In the genomic region with DNA sequence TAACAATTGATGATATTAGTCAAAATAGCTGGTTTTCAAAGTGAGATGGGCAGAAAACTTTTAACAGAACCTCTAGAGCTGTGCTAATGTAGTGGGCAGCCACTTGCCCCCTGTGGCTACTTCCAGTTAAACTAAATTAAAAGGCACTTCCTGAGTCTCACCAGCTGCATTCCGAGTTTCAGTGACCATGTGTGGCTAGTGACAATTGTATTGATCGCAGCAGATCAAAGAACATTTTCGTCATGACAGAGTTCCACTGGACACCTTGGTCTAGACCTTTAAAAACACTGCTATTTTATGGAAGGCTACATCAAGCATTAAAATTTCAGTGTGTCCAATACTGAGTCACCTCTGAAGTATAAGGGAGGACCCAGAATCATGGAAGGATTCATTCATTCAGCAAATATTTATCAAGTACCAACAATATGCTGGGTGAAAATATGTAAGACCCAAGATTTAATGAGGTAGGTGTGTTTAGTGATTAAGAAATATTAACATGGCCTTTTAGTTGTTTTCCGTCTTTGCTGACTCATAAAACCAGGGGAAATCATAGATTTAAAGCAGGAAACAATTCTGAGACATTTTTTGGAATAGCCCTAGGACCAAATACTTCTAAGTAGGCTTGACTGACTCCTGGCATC, we compare ENCODE assay signal across 1 cellular context.
A peak's percentile ranks its signal among the peaks of the same experiment; 100 is the strongest.
TF ChIP-seq lines count a peak whose summit lies in the region.

No MANE protein-coding gene starts in this region.

TF ChIP-seq in HepG2, 621 proteins besides CTCF, POLR2A, EP300 and RAD21 (continued from another document and continues in another):
- TF ChIP-seq CREB1 (IDR thresholded peaks at IDR 0.05) (peak; percentile 57; the same call in 1 of the 2 replicates), CREB1 (CRISPR knock-in tag; IDR thresholded peaks at IDR 0.05) (peak; percentile 79), SMYD3 (CRISPR knock-in tag; IDR thresholded peaks at IDR 0.05) (no peak), DMAP1 (CRISPR knock-in tag; IDR thresholded peaks at IDR 0.05) (0 out of 2 replicates have a peak, but pooled peaks have one; percentile 20), ZNF713 (CRISPR knock-in tag; IDR thresholded peaks at IDR 0.05) (no peak), ZNF782 (CRISPR knock-in tag; IDR thresholded peaks at IDR 0.05; ENCODE audit: borderline replicate concordance) (no peak), REL (CRISPR knock-in tag; conservative IDR thresholded peaks at IDR 0.05) (no peak), MTA3 (CRISPR knock-in tag; IDR thresholded peaks at IDR 0.05) (no peak), ZNF264 (CRISPR knock-in tag; IDR thresholded peaks at IDR 0.05) (peak; percentile 52; the same call in 1 of the 2 replicates), ZNF761 (CRISPR knock-in tag; conservative IDR thresholded peaks at IDR 0.05) (no peak), ZNF431 (CRISPR knock-in tag; IDR thresholded peaks at IDR 0.05; ENCODE audit: borderline replicate concordance, low read depth) (no peak), ZNF563 (CRISPR knock-in tag; IDR thresholded peaks at IDR 0.05) (no peak), PLRG1 (conservative IDR thresholded peaks at IDR 0.05) (no peak), ZNF670 (CRISPR knock-in tag; IDR thresholded peaks at IDR 0.05; ENCODE audit: borderline replicate concordance) (no peak), ZNF703 (CRISPR knock-in tag; IDR thresholded peaks at IDR 0.05; ENCODE audit: borderline replicate concordance) (no peak), ZNF382 (CRISPR knock-in tag; IDR thresholded peaks at IDR 0.05; ENCODE audit: borderline replicate concordance) (no peak), KMT2A (CRISPR knock-in tag; IDR thresholded peaks at IDR 0.05) (no peak), THAP11 (CRISPR knock-in tag; IDR thresholded peaks at IDR 0.05) (no peak), HMGA1 (CRISPR knock-in tag; conservative IDR thresholded peaks at IDR 0.05) (no peak), ATAD3A (CRISPR knock-in tag; IDR thresholded peaks at IDR 0.05) (no peak), ZNF550 (CRISPR knock-in tag; IDR thresholded peaks at IDR 0.05; ENCODE audit: borderline replicate concordance) (no peak), KLF6 (CRISPR knock-in tag; IDR thresholded peaks at IDR 0.05) (peak; percentile 26; the same call in 1 of the 2 replicates), ZNF484 (CRISPR knock-in tag; IDR thresholded peaks at IDR 0.05; ENCODE audit: borderline replicate concordance, low read depth) (no peak), MBNL3 (CRISPR knock-in tag; conservative IDR thresholded peaks at IDR 0.05) (no peak), PCBP1 (IDR thresholded peaks at IDR 0.05; ENCODE audit: borderline replicate concordance, low read depth, low read length) (no peak), ZNF83 (CRISPR knock-in tag; IDR thresholded peaks at IDR 0.05; ENCODE audit: borderline replicate concordance) (no peak), NAIF1 (CRISPR knock-in tag; IDR thresholded peaks at IDR 0.05; ENCODE audit: borderline replicate concordance) (no peak), IKZF1 (IDR thresholded peaks at IDR 0.05) (no peak), ZFP41 (CRISPR knock-in tag; IDR thresholded peaks at IDR 0.05; ENCODE audit: borderline replicate concordance) (no peak), ZC3H13 (CRISPR knock-in tag; IDR thresholded peaks at IDR 0.05) (no peak), ZNF326 (CRISPR knock-in tag; IDR thresholded peaks at IDR 0.05; ENCODE audit: borderline replicate concordance) (no peak), NFIB (CRISPR knock-in tag; IDR thresholded peaks at IDR 0.05; ENCODE audit: borderline replicate concordance) (no peak), ZNF317 (CRISPR knock-in tag; IDR thresholded peaks at IDR 0.05) (peak; percentile 61; the same call in 1 of the 2 replicates), ZNF558 (CRISPR knock-in tag; IDR thresholded peaks at IDR 0.05; ENCODE audit: borderline replicate concordance) (no peak), HDAC1 (CRISPR knock-in tag; IDR thresholded peaks at IDR 0.05) (peak; percentile 31; the same call in 1 of the 2 replicates), ZNF883 (CRISPR knock-in tag; IDR thresholded peaks at IDR 0.05; ENCODE audit: not compliant biosample characterization) (no peak), HMG20A (CRISPR knock-in tag; IDR thresholded peaks at IDR 0.05; ENCODE audit: borderline replicate concordance) (peak; percentile 72; the same call in 1 of the 2 replicates), YEATS2 (CRISPR knock-in tag; IDR thresholded peaks at IDR 0.05; ENCODE audit: borderline replicate concordance) (no peak), ZNF777 (CRISPR knock-in tag; IDR thresholded peaks at IDR 0.05) (no peak), NR3C1 (CRISPR knock-in tag; IDR thresholded peaks at IDR 0.05) (no peak), RFX3 (CRISPR knock-in tag; IDR thresholded peaks at IDR 0.05) (no peak), PHF5A (CRISPR knock-in tag; IDR thresholded peaks at IDR 0.05; ENCODE audit: low read depth, unreplicated experiment) (peak; percentile 26), ZNF709 (CRISPR knock-in tag; IDR thresholded peaks at IDR 0.05) (no peak), MED1 (CRISPR knock-in tag; IDR thresholded peaks at IDR 0.05) (peak; percentile 87), STAT5B (CRISPR knock-in tag; IDR thresholded peaks at IDR 0.05) (0 out of 2 replicates have a peak, but pooled peaks have one; percentile 22), KLF16 (CRISPR knock-in tag; IDR thresholded peaks at IDR 0.05) (peak in 1 of 2 experiments; percentile 50; a peak in 1 of 4 replicates), KDM5B (CRISPR knock-in tag; IDR thresholded peaks at IDR 0.05; ENCODE audit: borderline replicate concordance) (no peak), ZBTB1 (CRISPR knock-in tag; IDR thresholded peaks at IDR 0.05; ENCODE audit: borderline replicate concordance) (no peak), ZNF570 (CRISPR knock-in tag; IDR thresholded peaks at IDR 0.05; ENCODE audit: borderline replicate concordance) (no peak), RFXAP (CRISPR knock-in tag; IDR thresholded peaks at IDR 0.05; ENCODE audit: borderline replicate concordance) (no peak)
- TF ChIP-seq, protein P1, sequence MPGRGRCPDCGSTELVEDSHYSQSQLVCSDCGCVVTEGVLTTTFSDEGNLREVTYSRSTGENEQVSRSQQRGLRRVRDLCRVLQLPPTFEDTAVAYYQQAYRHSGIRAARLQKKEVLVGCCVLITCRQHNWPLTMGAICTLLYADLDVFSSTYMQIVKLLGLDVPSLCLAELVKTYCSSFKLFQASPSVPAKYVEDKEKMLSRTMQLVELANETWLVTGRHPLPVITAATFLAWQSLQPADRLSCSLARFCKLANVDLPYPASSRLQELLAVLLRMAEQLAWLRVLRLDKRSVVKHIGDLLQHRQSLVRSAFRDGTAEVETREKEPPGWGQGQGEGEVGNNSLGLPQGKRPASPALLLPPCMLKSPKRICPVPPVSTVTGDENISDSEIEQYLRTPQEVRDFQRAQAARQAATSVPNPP (CRISPR knock-in tag; IDR thresholded peaks at IDR 0.05), result no peak
- TF ChIP-seq, protein P2, sequence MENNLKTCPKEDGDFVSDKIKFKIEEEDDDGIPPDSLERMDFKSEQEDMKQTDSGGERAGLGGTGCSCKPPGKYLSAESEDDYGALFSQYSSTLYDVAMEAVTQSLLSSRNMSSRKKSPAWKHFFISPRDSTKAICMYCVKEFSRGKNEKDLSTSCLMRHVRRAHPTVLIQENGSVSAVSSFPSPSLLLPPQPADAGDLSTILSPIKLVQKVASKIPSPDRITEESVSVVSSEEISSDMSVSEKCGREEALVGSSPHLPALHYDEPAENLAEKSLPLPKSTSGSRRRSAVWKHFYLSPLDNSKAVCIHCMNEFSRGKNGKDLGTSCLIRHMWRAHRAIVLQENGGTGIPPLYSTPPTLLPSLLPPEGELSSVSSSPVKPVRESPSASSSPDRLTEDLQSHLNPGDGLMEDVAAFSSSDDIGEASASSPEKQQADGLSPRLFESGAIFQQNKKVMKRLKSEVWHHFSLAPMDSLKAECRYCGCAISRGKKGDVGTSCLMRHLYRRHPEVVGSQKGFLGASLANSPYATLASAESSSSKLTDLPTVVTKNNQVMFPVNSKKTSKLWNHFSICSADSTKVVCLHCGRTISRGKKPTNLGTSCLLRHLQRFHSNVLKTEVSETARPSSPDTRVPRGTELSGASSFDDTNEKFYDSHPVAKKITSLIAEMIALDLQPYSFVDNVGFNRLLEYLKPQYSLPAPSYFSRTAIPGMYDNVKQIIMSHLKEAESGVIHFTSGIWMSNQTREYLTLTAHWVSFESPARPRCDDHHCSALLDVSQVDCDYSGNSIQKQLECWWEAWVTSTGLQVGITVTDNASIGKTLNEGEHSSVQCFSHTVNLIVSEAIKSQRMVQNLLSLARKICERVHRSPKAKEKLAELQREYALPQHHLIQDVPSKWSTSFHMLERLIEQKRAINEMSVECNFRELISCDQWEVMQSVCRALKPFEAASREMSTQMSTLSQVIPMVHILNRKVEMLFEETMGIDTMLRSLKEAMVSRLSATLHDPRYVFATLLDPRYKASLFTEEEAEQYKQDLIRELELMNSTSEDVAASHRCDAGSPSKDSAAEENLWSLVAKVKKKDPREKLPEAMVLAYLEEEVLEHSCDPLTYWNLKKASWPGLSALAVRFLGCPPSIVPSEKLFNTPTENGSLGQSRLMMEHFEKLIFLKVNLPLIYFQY (CRISPR knock-in tag; IDR thresholded peaks at IDR 0.05; ENCODE audit: borderline replicate concordance), result no peak
- TF ChIP-seq, protein P3, sequence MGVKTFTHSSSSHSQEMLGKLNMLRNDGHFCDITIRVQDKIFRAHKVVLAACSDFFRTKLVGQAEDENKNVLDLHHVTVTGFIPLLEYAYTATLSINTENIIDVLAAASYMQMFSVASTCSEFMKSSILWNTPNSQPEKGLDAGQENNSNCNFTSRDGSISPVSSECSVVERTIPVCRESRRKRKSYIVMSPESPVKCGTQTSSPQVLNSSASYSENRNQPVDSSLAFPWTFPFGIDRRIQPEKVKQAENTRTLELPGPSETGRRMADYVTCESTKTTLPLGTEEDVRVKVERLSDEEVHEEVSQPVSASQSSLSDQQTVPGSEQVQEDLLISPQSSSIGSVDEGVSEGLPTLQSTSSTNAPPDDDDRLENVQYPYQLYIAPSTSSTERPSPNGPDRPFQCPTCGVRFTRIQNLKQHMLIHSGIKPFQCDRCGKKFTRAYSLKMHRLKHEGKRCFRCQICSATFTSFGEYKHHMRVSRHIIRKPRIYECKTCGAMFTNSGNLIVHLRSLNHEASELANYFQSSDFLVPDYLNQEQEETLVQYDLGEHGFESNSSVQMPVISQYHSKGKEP (CRISPR knock-in tag; IDR thresholded peaks at IDR 0.05), result no peak
- TF ChIP-seq, protein P4, sequence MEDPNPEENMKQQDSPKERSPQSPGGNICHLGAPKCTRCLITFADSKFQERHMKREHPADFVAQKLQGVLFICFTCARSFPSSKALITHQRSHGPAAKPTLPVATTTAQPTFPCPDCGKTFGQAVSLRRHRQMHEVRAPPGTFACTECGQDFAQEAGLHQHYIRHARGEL (CRISPR knock-in tag; IDR thresholded peaks at IDR 0.05), result no peak
- TF ChIP-seq, protein P5, sequence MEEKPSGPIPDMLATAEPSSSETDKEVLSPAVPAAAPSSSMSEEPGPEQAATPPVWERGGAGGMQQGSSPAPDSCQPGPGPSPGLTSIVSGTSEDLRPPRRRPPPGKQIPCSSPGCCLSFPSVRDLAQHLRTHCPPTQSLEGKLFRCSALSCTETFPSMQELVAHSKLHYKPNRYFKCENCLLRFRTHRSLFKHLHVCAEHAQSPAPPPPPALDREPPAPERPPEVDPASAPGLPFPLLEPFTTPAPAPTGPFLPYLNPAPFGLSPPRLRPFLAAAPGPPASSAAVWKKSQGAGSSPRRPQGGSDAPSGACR (CRISPR knock-in tag; IDR thresholded peaks at IDR 0.05), result no peak
- TF ChIP-seq, protein P6, sequence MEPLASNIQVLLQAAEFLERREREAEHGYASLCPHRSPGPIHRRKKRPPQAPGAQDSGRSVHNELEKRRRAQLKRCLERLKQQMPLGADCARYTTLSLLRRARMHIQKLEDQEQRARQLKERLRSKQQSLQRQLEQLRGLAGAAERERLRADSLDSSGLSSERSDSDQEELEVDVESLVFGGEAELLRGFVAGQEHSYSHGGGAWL (CRISPR knock-in tag; IDR thresholded peaks at IDR 0.05), result no peak
- TF ChIP-seq, protein P7, sequence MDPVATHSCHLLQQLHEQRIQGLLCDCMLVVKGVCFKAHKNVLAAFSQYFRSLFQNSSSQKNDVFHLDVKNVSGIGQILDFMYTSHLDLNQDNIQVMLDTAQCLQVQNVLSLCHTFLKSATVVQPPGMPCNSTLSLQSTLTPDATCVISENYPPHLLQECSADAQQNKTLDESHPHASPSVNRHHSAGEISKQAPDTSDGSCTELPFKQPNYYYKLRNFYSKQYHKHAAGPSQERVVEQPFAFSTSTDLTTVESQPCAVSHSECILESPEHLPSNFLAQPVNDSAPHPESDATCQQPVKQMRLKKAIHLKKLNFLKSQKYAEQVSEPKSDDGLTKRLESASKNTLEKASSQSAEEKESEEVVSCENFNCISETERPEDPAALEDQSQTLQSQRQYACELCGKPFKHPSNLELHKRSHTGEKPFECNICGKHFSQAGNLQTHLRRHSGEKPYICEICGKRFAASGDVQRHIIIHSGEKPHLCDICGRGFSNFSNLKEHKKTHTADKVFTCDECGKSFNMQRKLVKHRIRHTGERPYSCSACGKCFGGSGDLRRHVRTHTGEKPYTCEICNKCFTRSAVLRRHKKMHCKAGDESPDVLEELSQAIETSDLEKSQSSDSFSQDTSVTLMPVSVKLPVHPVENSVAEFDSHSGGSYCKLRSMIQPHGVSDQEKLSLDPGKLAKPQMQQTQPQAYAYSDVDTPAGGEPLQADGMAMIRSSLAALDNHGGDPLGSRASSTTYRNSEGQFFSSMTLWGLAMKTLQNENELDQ (CRISPR knock-in tag; IDR thresholded peaks at IDR 0.05; ENCODE audit: borderline replicate concordance), result no peak
- TF ChIP-seq, protein P8, sequence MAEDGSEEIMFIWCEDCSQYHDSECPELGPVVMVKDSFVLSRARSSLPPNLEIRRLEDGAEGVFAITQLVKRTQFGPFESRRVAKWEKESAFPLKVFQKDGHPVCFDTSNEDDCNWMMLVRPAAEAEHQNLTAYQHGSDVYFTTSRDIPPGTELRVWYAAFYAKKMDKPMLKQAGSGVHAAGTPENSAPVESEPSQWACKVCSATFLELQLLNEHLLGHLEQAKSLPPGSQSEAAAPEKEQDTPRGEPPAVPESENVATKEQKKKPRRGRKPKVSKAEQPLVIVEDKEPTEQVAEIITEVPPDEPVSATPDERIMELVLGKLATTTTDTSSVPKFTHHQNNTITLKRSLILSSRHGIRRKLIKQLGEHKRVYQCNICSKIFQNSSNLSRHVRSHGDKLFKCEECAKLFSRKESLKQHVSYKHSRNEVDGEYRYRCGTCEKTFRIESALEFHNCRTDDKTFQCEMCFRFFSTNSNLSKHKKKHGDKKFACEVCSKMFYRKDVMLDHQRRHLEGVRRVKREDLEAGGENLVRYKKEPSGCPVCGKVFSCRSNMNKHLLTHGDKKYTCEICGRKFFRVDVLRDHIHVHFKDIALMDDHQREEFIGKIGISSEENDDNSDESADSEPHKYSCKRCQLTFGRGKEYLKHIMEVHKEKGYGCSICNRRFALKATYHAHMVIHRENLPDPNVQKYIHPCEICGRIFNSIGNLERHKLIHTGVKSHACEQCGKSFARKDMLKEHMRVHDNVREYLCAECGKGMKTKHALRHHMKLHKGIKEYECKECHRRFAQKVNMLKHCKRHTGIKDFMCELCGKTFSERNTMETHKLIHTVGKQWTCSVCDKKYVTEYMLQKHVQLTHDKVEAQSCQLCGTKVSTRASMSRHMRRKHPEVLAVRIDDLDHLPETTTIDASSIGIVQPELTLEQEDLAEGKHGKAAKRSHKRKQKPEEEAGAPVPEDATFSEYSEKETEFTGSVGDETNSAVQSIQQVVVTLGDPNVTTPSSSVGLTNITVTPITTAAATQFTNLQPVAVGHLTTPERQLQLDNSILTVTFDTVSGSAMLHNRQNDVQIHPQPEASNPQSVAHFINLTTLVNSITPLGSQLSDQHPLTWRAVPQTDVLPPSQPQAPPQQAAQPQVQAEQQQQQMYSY (CRISPR knock-in tag; IDR thresholded peaks at IDR 0.05), result no peak
